19 cellular contexts compared by ENCODE assay signal in genomic region chr6:129517288-129517687, GRCh38.
DNase-seq lines count a peak whose midpoint lies in the region; ATAC-seq, FAIRE-seq and TF ChIP-seq lines count a peak whose summit lies in the region.
"Had no signal": no experiment of that assay in that cellular context is flagged by ENCODE, and none has a peak within 500 bp of the region (broad histone marks: within the 10 kb centered on the region; RNA-seq: fewer than 3 reads in every experiment).

No MANE protein-coding gene starts in this region.

- TF ChIP-seq EP300 in HepG2 (IDR thresholded peaks at IDR 0.05; ENCODE audit: low read depth in 2 of 2, low read length in 2 of 2) (no peak), HepG2 (CRISPR knock-in tag; IDR thresholded peaks at IDR 0.05; ENCODE audit: borderline replicate concordance) (no peak)

- in situ Hi-C loops in HepG2 (cut with HindIII; ENCODE audit: extremely low pct_ligation_motif_present, low pct_unique_long_range_greater_than_20kb): no loop called here

- TF ChIP-seq CTCF in HepG2 (CRISPR knock-in tag; IDR thresholded peaks at IDR 0.05) (no peak), right lobe of liver (IDR thresholded peaks at IDR 0.05) (no peak), fibroblast of pulmonary artery (IDR thresholded peaks at IDR 0.05; ENCODE audit: low read length, missing control alignments) (no peak)

- TF ChIP-seq POLR2A in HepG2 (IDR thresholded peaks at IDR 0.05; ENCODE audit: insufficient read depth in 1 of 2, low read depth in 2 of 2, low read length in 2 of 2): no peak
- no peak for TF ChIP-seq POLR2A in right lobe of liver (IDR thresholded peaks at IDR 0.05)

- POLR2A ChIA-PET in HepG2 (lab: Yijun Ruan, JAX): no interaction called here

- no peak overlapping the region for H3K4me2 ChIP-seq in HepG2 (ENCODE audit: low read depth, low read length)
- H3K4me2 ChIP-seq: A549 had no signal

- H3K79me2 ChIP-seq in HepG2 (ENCODE audit: insufficient read depth, low read length): no peaks in the 10 kb centered on the region

- no peak for FAIRE-seq in HepG2 (lab: Jason Lieb, UNC)
- no peak for FAIRE-seq in frontal cortex (lab: Jason Lieb, UNC)
- FAIRE-seq: A549, GM12892, H54 had no signal

- no peaks in the 10 kb centered on the region for H4K20me1 ChIP-seq in HepG2 (ENCODE audit: insufficient read depth, low read length)

- CTCF ChIA-PET in HepG2 (lab: Yijun Ruan, JAX; ENCODE audit: low intra/inter-chr PET ratio, low total read pairs): no interaction called here

- H3K9ac ChIP-seq in HepG2 (ENCODE audit: insufficient read depth, low read depth, low read length): no peak overlapping the region

- H3K9me3 ChIP-seq in HepG2 (ENCODE audit: low read length): no peaks in the 10 kb centered on the region
- no peaks in the 10 kb centered on the region for H3K9me3 ChIP-seq in right lobe of liver
- H3K9me3 ChIP-seq: A549 had no signal

- H3K36me3 ChIP-seq in HepG2 (replicated peaks in 1 of 2; ENCODE audit: control insufficient read depth in 1 of 2, insufficient read depth in 2 of 2, low read length in 2 of 2) (no peaks in the 10 kb centered on the region), right lobe of liver (no peaks in the 10 kb centered on the region)

- H3K4me3 ChIP-seq in HepG2 (replicated peaks in 1 of 3; ENCODE audit: insufficient read depth in 1 of 3, low read depth in 2 of 3, low read length in 3 of 3) (no peak overlapping the region), right lobe of liver (no peak overlapping the region), fibroblast of pulmonary artery (replicated peaks; ENCODE audit: low read depth, low read length) (no peak overlapping the region)
- H3K4me3 ChIP-seq: A549 had no signal

- 40% methylated on average over 2 of the region's 2 CpGs for WGBS in HepG2 (ENCODE audit: low lambda C conversion rate)
- 29% methylated on average over 2 of the region's 2 CpGs for WGBS in right lobe of liver (ENCODE audit: insufficient coverage, low coverage, low lambda C conversion rate, missing lambda C conversion rate)

- no peak for TF ChIP-seq RAD21 in HepG2 (CRISPR knock-in tag; IDR thresholded peaks at IDR 0.05)

- no peaks in the 10 kb centered on the region for H3K27me3 ChIP-seq in HepG2 (ENCODE audit: control insufficient read depth in 1 of 2, insufficient read depth in 2 of 2, low read length in 2 of 2)
- H3K27me3 ChIP-seq in right lobe of liver: no peaks in the 10 kb centered on the region

- H3K27ac ChIP-seq in HepG2 (ENCODE audit: extremely low read length, insufficient read depth, low read length) (no peak overlapping the region), right lobe of liver (no peak overlapping the region)
- H3K27ac ChIP-seq: A549 had no signal

- BruUV-seq in HepG2 (replicated peaks; lab: Mats Ljungman, UMichigan): no TSS peak

- no peak overlapping the region for H2AFZ ChIP-seq in HepG2 (ENCODE audit: low read length)

- ATAC-seq in HepG2 (no peak), right lobe of liver (no peak), HG02678 (IDR thresholded peaks at IDR 0.05; ENCODE audit: unreplicated experiment) (no peak), GM21367 (IDR thresholded peaks at IDR 0.05; ENCODE audit: unreplicated experiment) (no peak)
- ATAC-seq: A549 had no signal

- no peak for DNase-seq in HepG2 (ENCODE audit: low spot score)
- DNase-seq in right lobe of liver: no peak
- peak; percentile 56 for DNase-seq in dermis blood vessel endothelial cell
- DNase-seq in fibroblast of pulmonary artery (ENCODE audit: low read depth): peak; percentile 60
- DNase-seq in frontal cortex (ENCODE audit: low spot score in 2 of 2): no peak
- DNase-seq: AML-193; DMS 273 treated with DMSO at 0.1 percent for 48 hours; HFFc6; Kasumi-1; MM.1S; NCI-H1930; NCI-H69; NK-92 treated with Interleukin-12 subunit alpha and Interleukin-12 subunit beta, amount 100 ng/mL, for 24 hours; SHP77 had no signal

- intact Hi-C loops in HepG2 (cut with micrococcal nuclease; ENCODE audit: unreplicated experiment): no loop called here
- intact Hi-C loops in right lobe of liver (cut with DNase I): no loop called here

- H3K4me1 ChIP-seq in HepG2 (ENCODE audit: insufficient read depth, low read length) (no peaks in the 10 kb centered on the region), right lobe of liver (no peaks in the 10 kb centered on the region)
- H3K4me1 ChIP-seq: A549 had no signal

TF ChIP-seq in HepG2, 621 proteins besides CTCF, POLR2A, EP300 and RAD21:
- TF ChIP-seq, protein P1, sequence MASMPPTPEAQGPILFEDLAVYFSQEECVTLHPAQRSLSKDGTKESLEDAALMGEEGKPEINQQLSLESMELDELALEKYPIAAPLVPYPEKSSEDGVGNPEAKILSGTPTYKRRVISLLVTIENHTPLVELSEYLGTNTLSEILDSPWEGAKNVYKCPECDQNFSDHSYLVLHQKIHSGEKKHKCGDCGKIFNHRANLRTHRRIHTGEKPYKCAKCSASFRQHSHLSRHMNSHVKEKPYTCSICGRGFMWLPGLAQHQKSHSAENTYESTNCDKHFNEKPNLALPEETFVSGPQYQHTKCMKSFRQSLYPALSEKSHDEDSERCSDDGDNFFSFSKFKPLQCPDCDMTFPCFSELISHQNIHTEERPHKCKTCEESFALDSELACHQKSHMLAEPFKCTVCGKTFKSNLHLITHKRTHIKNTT (CRISPR knock-in tag; IDR thresholded peaks at IDR 0.05): no peak
- TF ChIP-seq, protein P2, sequence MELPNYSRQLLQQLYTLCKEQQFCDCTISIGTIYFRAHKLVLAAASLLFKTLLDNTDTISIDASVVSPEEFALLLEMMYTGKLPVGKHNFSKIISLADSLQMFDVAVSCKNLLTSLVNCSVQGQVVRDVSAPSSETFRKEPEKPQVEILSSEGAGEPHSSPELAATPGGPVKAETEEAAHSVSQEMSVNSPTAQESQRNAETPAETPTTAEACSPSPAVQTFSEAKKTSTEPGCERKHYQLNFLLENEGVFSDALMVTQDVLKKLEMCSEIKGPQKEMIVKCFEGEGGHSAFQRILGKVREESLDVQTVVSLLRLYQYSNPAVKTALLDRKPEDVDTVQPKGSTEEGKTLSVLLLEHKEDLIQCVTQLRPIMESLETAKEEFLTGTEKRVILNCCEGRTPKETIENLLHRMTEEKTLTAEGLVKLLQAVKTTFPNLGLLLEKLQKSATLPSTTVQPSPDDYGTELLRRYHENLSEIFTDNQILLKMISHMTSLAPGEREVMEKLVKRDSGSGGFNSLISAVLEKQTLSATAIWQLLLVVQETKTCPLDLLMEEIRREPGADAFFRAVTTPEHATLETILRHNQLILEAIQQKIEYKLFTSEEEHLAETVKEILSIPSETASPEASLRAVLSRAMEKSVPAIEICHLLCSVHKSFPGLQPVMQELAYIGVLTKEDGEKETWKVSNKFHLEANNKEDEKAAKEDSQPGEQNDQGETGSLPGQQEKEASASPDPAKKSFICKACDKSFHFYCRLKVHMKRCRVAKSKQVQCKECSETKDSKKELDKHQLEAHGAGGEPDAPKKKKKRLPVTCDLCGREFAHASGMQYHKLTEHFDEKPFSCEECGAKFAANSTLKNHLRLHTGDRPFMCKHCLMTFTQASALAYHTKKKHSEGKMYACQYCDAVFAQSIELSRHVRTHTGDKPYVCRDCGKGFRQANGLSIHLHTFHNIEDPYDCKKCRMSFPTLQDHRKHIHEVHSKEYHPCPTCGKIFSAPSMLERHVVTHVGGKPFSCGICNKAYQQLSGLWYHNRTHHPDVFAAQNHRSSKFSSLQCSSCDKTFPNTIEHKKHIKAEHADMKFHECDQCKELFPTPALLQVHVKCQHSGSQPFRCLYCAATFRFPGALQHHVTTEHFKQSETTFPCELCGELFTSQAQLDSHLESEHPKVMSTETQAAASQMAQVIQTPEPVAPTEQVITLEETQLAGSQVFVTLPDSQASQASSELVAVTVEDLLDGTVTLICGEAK (IDR thresholded peaks at IDR 0.05): peak; percentile 24; the same call in 1 of the 2 replicates
- TF ChIP-seq, protein P2 (CRISPR knock-in tag; IDR thresholded peaks at IDR 0.05): no peak
- TF ChIP-seq ZKSCAN8 (CRISPR knock-in tag; IDR thresholded peaks at IDR 0.05; ENCODE audit: borderline replicate concordance): no peak

Comparison
In these comparisons a context has a peak if more than half of its experiments do, and no peak if none do; other contexts are left out.
1. DNase-seq: peak in dermis blood vessel endothelial cell (single experiment) and fibroblast of pulmonary artery (single experiment); none in HepG2 (single experiment), right lobe of liver (0 of 3) and frontal cortex (0 of 2).